In the genomic region with DNA sequence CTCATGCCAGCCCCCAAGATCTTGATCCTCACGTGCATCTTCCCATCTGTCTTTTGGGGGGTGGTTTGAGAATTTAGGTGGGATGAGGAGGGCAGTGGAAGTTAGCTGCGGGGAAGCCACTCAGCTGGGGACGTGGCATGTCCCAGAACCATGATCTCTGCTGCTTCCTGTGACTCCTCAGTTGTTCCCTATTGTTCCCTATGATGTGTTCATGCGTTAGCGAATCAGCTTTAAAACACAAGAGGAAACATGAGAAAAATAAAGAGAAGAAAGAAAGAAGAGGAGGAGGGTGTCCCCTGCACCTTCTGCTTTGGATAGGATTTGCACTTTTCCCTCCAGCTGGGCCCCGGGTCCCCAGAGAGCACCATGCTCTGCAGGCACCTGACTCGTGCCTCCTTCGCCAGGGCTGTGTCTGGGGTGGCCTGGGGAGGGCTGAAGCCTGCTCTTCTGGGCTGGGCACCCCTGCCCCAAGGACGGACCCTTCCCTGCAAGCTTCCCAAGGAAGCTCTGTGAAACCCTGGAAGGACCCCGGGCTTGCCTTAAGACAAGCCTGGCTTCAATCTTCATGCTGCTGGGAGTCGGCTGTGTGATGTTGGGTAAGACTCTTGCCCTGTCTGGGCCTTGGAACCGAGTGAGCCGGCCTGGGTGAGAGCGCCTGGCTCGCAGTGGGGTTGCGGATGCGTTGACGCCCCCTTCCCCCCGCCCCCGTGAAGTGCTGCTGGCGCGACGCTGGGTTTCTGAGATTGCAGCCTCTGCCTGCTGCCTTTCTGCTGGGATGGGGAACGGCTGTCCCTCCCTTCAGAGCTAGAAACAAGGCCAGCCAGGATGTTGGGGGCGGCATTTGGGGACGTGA, we compare ENCODE assay signal across 1 cellular context.
TF ChIP-seq lines count a peak whose summit lies in the region.

No MANE protein-coding gene starts in this region.

TF ChIP-seq in HCT116, 20 proteins besides CTCF, POLR2A, EP300 and RAD21 (continued from another document):
- TF ChIP-seq ZBTB33 (IDR thresholded peaks at IDR 0.05; ENCODE audit: extremely low read depth, insufficient replicate concordance, low read length) = no peak
- no peak for TF ChIP-seq POLR2AphosphoS5 (IDR thresholded peaks at IDR 0.05; ENCODE audit: low read depth, low read length)
- no peak for TF ChIP-seq CEBPB (IDR thresholded peaks at IDR 0.05; ENCODE audit: low read depth)
- TF ChIP-seq ZFX (IDR thresholded peaks at IDR 0.05) = no peak
- TF ChIP-seq TCF7L2 (IDR thresholded peaks at IDR 0.05; ENCODE audit: borderline replicate concordance, extremely low read depth, insufficient read depth, insufficient read length) = no peak
- no peak for TF ChIP-seq EZH2 (IDR thresholded peaks at IDR 0.05)
- no peak for TF ChIP-seq JUND (IDR thresholded peaks at IDR 0.05)
- no peak for TF ChIP-seq ELF1 (IDR thresholded peaks at IDR 0.05; ENCODE audit: borderline replicate concordance, low read depth)
- no peak for TF ChIP-seq ZNF274 (IDR thresholded peaks at IDR 0.05; ENCODE audit: low read depth, low read length)
TF ChIP-seq in HCT116: peak in this region for 0.
